ENCODE assay signal across 2 cellular contexts in genomic region chr5:114408847-114409246, GRCh38.
TF ChIP-seq lines count a peak whose summit lies in the region.

No MANE protein-coding gene starts in this region.

TF ChIP-seq in liver, 16 proteins besides CTCF, POLR2A, EP300 and RAD21 (continued from another document):
- TF ChIP-seq, protein P1, sequence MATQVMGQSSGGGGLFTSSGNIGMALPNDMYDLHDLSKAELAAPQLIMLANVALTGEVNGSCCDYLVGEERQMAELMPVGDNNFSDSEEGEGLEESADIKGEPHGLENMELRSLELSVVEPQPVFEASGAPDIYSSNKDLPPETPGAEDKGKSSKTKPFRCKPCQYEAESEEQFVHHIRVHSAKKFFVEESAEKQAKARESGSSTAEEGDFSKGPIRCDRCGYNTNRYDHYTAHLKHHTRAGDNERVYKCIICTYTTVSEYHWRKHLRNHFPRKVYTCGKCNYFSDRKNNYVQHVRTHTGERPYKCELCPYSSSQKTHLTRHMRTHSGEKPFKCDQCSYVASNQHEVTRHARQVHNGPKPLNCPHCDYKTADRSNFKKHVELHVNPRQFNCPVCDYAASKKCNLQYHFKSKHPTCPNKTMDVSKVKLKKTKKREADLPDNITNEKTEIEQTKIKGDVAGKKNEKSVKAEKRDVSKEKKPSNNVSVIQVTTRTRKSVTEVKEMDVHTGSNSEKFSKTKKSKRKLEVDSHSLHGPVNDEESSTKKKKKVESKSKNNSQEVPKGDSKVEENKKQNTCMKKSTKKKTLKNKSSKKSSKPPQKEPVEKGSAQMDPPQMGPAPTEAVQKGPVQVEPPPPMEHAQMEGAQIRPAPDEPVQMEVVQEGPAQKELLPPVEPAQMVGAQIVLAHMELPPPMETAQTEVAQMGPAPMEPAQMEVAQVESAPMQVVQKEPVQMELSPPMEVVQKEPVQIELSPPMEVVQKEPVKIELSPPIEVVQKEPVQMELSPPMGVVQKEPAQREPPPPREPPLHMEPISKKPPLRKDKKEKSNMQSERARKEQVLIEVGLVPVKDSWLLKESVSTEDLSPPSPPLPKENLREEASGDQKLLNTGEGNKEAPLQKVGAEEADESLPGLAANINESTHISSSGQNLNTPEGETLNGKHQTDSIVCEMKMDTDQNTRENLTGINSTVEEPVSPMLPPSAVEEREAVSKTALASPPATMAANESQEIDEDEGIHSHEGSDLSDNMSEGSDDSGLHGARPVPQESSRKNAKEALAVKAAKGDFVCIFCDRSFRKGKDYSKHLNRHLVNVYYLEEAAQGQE (IDR thresholded peaks at IDR 0.05), result no peak
- TF ChIP-seq JUND (IDR thresholded peaks at IDR 0.05) (peak in 1 of 2 donors; percentile 22), HNF4A (conservative IDR thresholded peaks at IDR 0.05) (peak; percentile 39 to 51), MAX (IDR thresholded peaks at IDR 0.05) (peak; percentile 8), RXRA (IDR thresholded peaks at IDR 0.05) (peak in 1 of 2 donors; percentile 38), EGR1 (IDR thresholded peaks at IDR 0.05; ENCODE audit: low read depth in 2 of 2) (no peak), TAF1 (conservative IDR thresholded peaks at IDR 0.05) (no peak), YY1 (IDR thresholded peaks at IDR 0.05) (no peak)

TF ChIP-seq in HepG2, 621 proteins besides CTCF, POLR2A, EP300 and RAD21 (continued from another document):
- TF ChIP-seq MED8 (CRISPR knock-in tag; IDR thresholded peaks at IDR 0.05; ENCODE audit: insufficient replicate concordance) (no peak), NCOA2 (CRISPR knock-in tag; IDR thresholded peaks at IDR 0.05) (no peak), ARNTL (CRISPR knock-in tag; IDR thresholded peaks at IDR 0.05) (no peak)
